Comparison of ENCODE assay signal across 19 cellular contexts in the genomic region with DNA sequence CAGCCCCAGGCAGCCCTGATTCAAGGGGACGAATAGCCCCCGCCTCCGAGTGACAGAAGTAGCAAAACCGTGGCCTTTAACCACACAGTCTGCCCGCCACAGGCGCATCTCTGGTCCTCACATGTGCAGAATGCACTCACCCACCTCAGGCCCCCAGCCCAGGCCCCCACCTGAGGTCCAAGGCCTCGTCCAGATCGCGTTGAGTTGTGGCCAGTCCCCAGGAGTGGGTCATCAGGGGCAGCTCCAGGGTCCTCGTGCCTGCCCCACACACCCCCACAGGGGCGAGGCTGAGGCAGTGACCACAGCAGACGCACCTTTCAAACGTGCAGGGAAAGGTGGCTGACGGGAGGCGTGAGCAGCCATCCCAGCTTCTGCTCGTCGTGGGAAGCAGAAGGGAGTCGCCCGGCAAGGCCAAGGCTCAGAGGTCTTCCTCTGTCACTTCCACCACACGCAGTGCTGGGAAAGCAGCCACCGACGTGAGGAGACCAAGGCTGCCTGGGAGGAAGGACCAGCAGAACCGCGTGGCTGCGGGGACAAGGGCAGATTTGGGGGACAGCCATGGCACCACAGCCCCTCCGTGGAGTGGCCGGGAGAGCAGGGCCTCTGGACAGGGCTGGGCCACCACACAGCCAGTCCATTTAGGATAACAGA.
DNase-seq lines count a peak whose midpoint lies in the region; ATAC-seq and TF ChIP-seq lines count a peak whose summit lies in the region.
"Had no signal": no experiment of that assay in that cellular context is flagged by ENCODE, and none has a peak within 500 bp of the region (broad histone marks: within the 10 kb centered on the region; RNA-seq: fewer than 3 reads in every experiment).

No MANE protein-coding gene starts in this region.

- DNase-seq in GM13976 (ENCODE audit: low spot score): peak; percentile 20
- no peak for DNase-seq in T-helper 17 cell
- no peak for DNase-seq in nephron progenitor cell
- no peak for DNase-seq in OCI-M1 (lab: John Stamatoyannopoulos, UW)
- no peak for DNase-seq in activated naive CD4-positive, alpha-beta T cell treated with anti-CD3 and anti-CD28 coated beads for 36 hours
- DNase-seq in mammary epithelial cell: no peak
- DNase-seq: C1 segment of cervical spinal cord, DMS 273 treated with DMSO at 0.1 percent for 48 hours, GDM1, IMR-90, NCI-H1417, NCI-H187, NCI-H226, NCI-H524, PC-9, SJCRH30 had no signal

- H3K27ac ChIP-seq in temporal lobe (ENCODE audit: low read depth, low read length) (peak overlapping the region; percentile 19), mammary epithelial cell (ENCODE audit: insufficient read depth, low read depth, low read length) (no peak overlapping the region)
- H3K27ac ChIP-seq: PC-9, RWPE1, SJCRH30 had no signal

- peaks cover 2% of the 10 kb centered on the region for H3K36me3 Mint-ChIP-seq in T-helper 17 cell (ENCODE audit: low read depth)
- peaks cover 59% of the 10 kb centered on the region for H3K36me3 Mint-ChIP-seq in nephron progenitor cell (ENCODE audit: low read depth)
- H3K36me3 Mint-ChIP-seq in activated naive CD4-positive, alpha-beta T cell treated with anti-CD3 and anti-CD28 coated beads for 36 hours (ENCODE audit: low read depth): no peaks in the 10 kb centered on the region

- WGBS in mammary epithelial cell (ENCODE audit: low coverage, missing lambda C conversion rate): 95% methylated on average over 16 of the region's 27 CpGs

- no peak overlapping the region for H2AFZ ChIP-seq in mammary epithelial cell (ENCODE audit: low read depth, low read length)
- H2AFZ ChIP-seq: GM23338, PC-9 had no signal

- no peaks in the 10 kb centered on the region for H3K4me1 ChIP-seq in mammary epithelial cell (ENCODE audit: insufficient read depth, low read length)
- H3K4me1 ChIP-seq: SJCRH30 had no signal

- CTCF ChIA-PET in activated naive CD4-positive, alpha-beta T cell treated with anti-CD3 and anti-CD28 coated beads for 36 hours (lab: Charles Lee): no interaction called here
- CTCF ChIA-PET in mammary epithelial cell (lab: Charles Lee; ENCODE audit: low non-redundant PET): no interaction called here

- intact Hi-C loops in activated naive CD4-positive, alpha-beta T cell treated with anti-CD3 and anti-CD28 coated beads for 36 hours (cut with micrococcal nuclease): no loop called here
- intact Hi-C loops in mammary epithelial cell (cut with micrococcal nuclease): loop anchor here (10.0 kb wide), 1 partner anchor 141 kb away; no protein-coding TSS in a partner anchor

- H3K36me3 ChIP-seq in mammary epithelial cell (ENCODE audit: insufficient read depth, low read length): peaks cover 25% of the 10 kb centered on the region

- dilution Hi-C loops in mammary epithelial cell (cut with HindIII; ENCODE audit: low sequenced_read_pairs): no loop called here

- ATAC-seq in T-helper 17 cell: no peak
- ATAC-seq: GM23338 had no signal

- BruUV-seq in mammary epithelial cell (replicated peaks; lab: Mats Ljungman, UMichigan): no TSS peak

- H3K9me3 Mint-ChIP-seq in nephron progenitor cell: no peaks in the 10 kb centered on the region
- no peaks in the 10 kb centered on the region for H3K9me3 Mint-ChIP-seq in activated naive CD4-positive, alpha-beta T cell treated with anti-CD3 and anti-CD28 coated beads for 36 hours
- H3K9me3 Mint-ChIP-seq: GM23338 had no signal

- in situ Hi-C loops in GM13976 (cut with MboI; ENCODE audit: low sequenced_read_pairs, unreplicated experiment) (no loop called here), mammary epithelial cell (cut with MboI; ENCODE audit: low sequenced_read_pairs in 2 of 2) (no loop called here)

- H3K79me2 ChIP-seq in mammary epithelial cell (ENCODE audit: insufficient read depth, low read length): no peaks in the 10 kb centered on the region

- H3K27me3 Mint-ChIP-seq in T-helper 17 cell (no peaks in the 10 kb centered on the region), nephron progenitor cell (ENCODE audit: low read depth, poor library complexity) (peaks cover 2% of the 10 kb centered on the region)
- no peaks in the 10 kb centered on the region for H3K27me3 Mint-ChIP-seq in activated naive CD4-positive, alpha-beta T cell treated with anti-CD3 and anti-CD28 coated beads for 36 hours (ENCODE audit: low read depth)

- peak overlapping the region; percentile 74 for H3K27ac Mint-ChIP-seq in T-helper 17 cell
- H3K27ac Mint-ChIP-seq in nephron progenitor cell: peak overlapping the region; percentile 59
- H3K27ac Mint-ChIP-seq in activated naive CD4-positive, alpha-beta T cell treated with anti-CD3 and anti-CD28 coated beads for 36 hours: no peak overlapping the region

- H3K4me3 Mint-ChIP-seq in T-helper 17 cell (no peak overlapping the region), nephron progenitor cell (no peak overlapping the region)
- no peak overlapping the region for H3K4me3 Mint-ChIP-seq in activated naive CD4-positive, alpha-beta T cell treated with anti-CD3 and anti-CD28 coated beads for 36 hours
- H3K4me3 Mint-ChIP-seq: GM23338 had no signal

- peaks cover 1% of the 10 kb centered on the region for H4K20me1 ChIP-seq in mammary epithelial cell (ENCODE audit: insufficient read depth, low read length)

- no peak overlapping the region for H3K9ac ChIP-seq in mammary epithelial cell (ENCODE audit: insufficient read depth, low read length)

- TF ChIP-seq CTCF in GM13976 (IDR thresholded peaks at IDR 0.05; ENCODE audit: borderline replicate concordance, control extremely low read depth, extremely low read depth, insufficient read depth, missing control alignments): no peak
- TF ChIP-seq CTCF in nephron progenitor cell (IDR thresholded peaks at IDR 0.05): no peak
- TF ChIP-seq CTCF in mammary epithelial cell (conservative IDR thresholded peaks at IDR 0.05 in 1 of 2, IDR thresholded peaks at IDR 0.05 in 1 of 2; ENCODE audit: extremely low read depth in 1 of 2, insufficient read depth in 1 of 2, low read depth in 1 of 2, low read length in 2 of 2): no peak

- peaks cover 2% of the 10 kb centered on the region for H3K4me1 Mint-ChIP-seq in T-helper 17 cell
- H3K4me1 Mint-ChIP-seq in nephron progenitor cell: peaks cover 27% of the 10 kb centered on the region
- no peaks in the 10 kb centered on the region for H3K4me1 Mint-ChIP-seq in activated naive CD4-positive, alpha-beta T cell treated with anti-CD3 and anti-CD28 coated beads for 36 hours (ENCODE audit: low read depth)
- H3K4me1 Mint-ChIP-seq: GM23338 had no signal

- H3K4me3 ChIP-seq in mammary epithelial cell (replicated peaks in 1 of 3; ENCODE audit: insufficient read depth in 1 of 3, low read depth in 2 of 3, low read length in 3 of 3): no peak overlapping the region
- H3K4me3 ChIP-seq: GM23338, PC-9, SJCRH30 had no signal

- H3K27me3 ChIP-seq in mammary epithelial cell (ENCODE audit: insufficient read depth, low read length): no peaks in the 10 kb centered on the region
- H3K27me3 ChIP-seq: SJCRH30 had no signal

- H3K9me3 ChIP-seq in T-helper 17 cell (ENCODE audit: control insufficient read depth, low read length, poor library complexity, severe bottlenecking) (no peaks in the 10 kb centered on the region), mammary epithelial cell (replicated peaks; ENCODE audit: insufficient read depth, low read length) (no peaks in the 10 kb centered on the region)
- H3K9me3 ChIP-seq: SJCRH30 had no signal

- H3K4me2 ChIP-seq in mammary epithelial cell (ENCODE audit: insufficient read depth, low read depth, low read length): no peak overlapping the region
- H3K4me2 ChIP-seq: GM23338, PC-9 had no signal
